Comparison of ENCODE assay signal across 18 cellular contexts in genomic region chr10:72011468-72011867, GRCh38. TPM values are rescaled to one million over a fixed set of nuclear protein-coding genes. Genes with fewer than 3 reads are reported as not detected.
A peak's percentile ranks its signal among the peaks of the same experiment; 100 is the strongest.
DNase-seq lines count a peak whose midpoint lies in the region; ATAC-seq and TF ChIP-seq lines count a peak whose summit lies in the region.
"Had no signal": no experiment of that assay in that cellular context is flagged by ENCODE, and none has a peak within 500 bp of the region (broad histone marks: within the 10 kb centered on the region; RNA-seq: fewer than 3 reads in every experiment).

No MANE protein-coding gene starts in this region.

- DNase-seq in NCI-H1092 treated with DMSO at 0.1 percent for 48 hours (lab: John Stamatoyannopoulos, UW) (peak; percentile 52), caudate nucleus (lab: John Stamatoyannopoulos, UW) (peak in 46 of 61 donors; percentile 23 to 86 (median 52)), superior temporal gyrus (ENCODE audit: extremely low spot score) (peak; percentile 93)
- no peak for DNase-seq in CD8-positive, alpha-beta T cell
- DNase-seq in natural killer cell treated with Interleukin-12 subunit alpha and Interleukin-12 subunit beta and Interleukin-15 and Interleukin-18, amount 100 ng/mL, for 72 hours (ENCODE audit: low spot score) = no peak
- DNase-seq: activated CD4-positive, alpha-beta T cell treated with anti-CD3 and anti-CD28 coated beads, Interleukin-2, amount 50 U/mL, for 48 hours; activated naive CD4-positive, alpha-beta T cell; Caco-2; MV-4-11; NCI-H2081; NCI-H524; SIG-M5; stimulated activated CD4-positive, alpha-beta T cell treated with anti-CD3 and anti-CD28 coated beads, Interleukin-15, amount 100 ng/mL, for 24 hours; stimulated activated naive B cell treated with anti-CD40 and anti-IgM and Interleukin-4, amounts not matched to agents 10 μg/mL and 1 μg/mL and 100 μg/mL, for 72 hours had no signal

- H3K4me1 Mint-ChIP-seq in nephron = peaks cover 69% of the 10 kb centered on the region
- no peaks in the 10 kb centered on the region for H3K4me1 Mint-ChIP-seq in CD8-positive, alpha-beta T cell (ENCODE audit: low read depth)
- H3K4me1 Mint-ChIP-seq in natural killer cell treated with Interleukin-12 subunit alpha and Interleukin-12 subunit beta and Interleukin-15 and Interleukin-18, amount 100 ng/mL, for 72 hours (ENCODE audit: low read depth in 2 of 2) = no peaks in the 10 kb centered on the region

- H3K27ac ChIP-seq in caudate nucleus (ENCODE audit: low read depth, low read length) = peak overlapping the region; percentile 95
- no peak overlapping the region for H3K27ac ChIP-seq in CD8-positive, alpha-beta T cell (ENCODE audit: low read depth, low read length)
- H3K27ac ChIP-seq: VCaP had no signal

- no peak for TF ChIP-seq CTCF in nephron (IDR thresholded peaks at IDR 0.05; ENCODE audit: unreplicated experiment in 3 of 3)
- TF ChIP-seq CTCF in CD8-positive, alpha-beta T cell (IDR thresholded peaks at IDR 0.05) = no peak

- CTCF ChIA-PET in CD8-positive, alpha-beta T cell (lab: Charles Lee) = no interaction called here

- peaks cover 27% of the 10 kb centered on the region for H3K36me3 Mint-ChIP-seq in nephron (ENCODE audit: low read depth)
- no peaks in the 10 kb centered on the region for H3K36me3 Mint-ChIP-seq in CD8-positive, alpha-beta T cell
- H3K36me3 Mint-ChIP-seq in natural killer cell treated with Interleukin-12 subunit alpha and Interleukin-12 subunit beta and Interleukin-15 and Interleukin-18, amount 100 ng/mL, for 72 hours = no peaks in the 10 kb centered on the region
- H3K36me3 Mint-ChIP-seq: stimulated activated naive B cell treated with anti-CD40 and anti-IgM and Interleukin-4, amounts not matched to agents 10 μg/mL and 1 μg/mL and 100 μg/mL, for 72 hours had no signal

- no peaks in the 10 kb centered on the region for H3K9me3 Mint-ChIP-seq in nephron
- H3K9me3 Mint-ChIP-seq in CD8-positive, alpha-beta T cell = no peaks in the 10 kb centered on the region
- H3K9me3 Mint-ChIP-seq in natural killer cell treated with Interleukin-12 subunit alpha and Interleukin-12 subunit beta and Interleukin-15 and Interleukin-18, amount 100 ng/mL, for 72 hours = no peaks in the 10 kb centered on the region
- H3K9me3 Mint-ChIP-seq: stimulated activated naive B cell treated with anti-CD40 and anti-IgM and Interleukin-4, amounts not matched to agents 10 μg/mL and 1 μg/mL and 100 μg/mL, for 72 hours; T-helper 1 cell treated with Interleukin-12 subunit alpha and Interleukin-12 subunit beta and Interleukin-4 antibody, amounts not matched to agents 30 μg/mL and 1 μg/mL, for 36 hours had no signal

- ATAC-seq in CD8-positive, alpha-beta T cell = no peak
- ATAC-seq in HG03139 (IDR thresholded peaks at IDR 0.05; ENCODE audit: unreplicated experiment) = no peak
- no peak for ATAC-seq in natural killer cell treated with Interleukin-12 subunit alpha and Interleukin-12 subunit beta and Interleukin-15 and Interleukin-18, amount 100 ng/mL, for 72 hours
- ATAC-seq: stimulated activated naive B cell treated with anti-CD40 and anti-IgM and Interleukin-4, amounts not matched to agents 10 μg/mL and 1 μg/mL and 100 μg/mL, for 72 hours had no signal

- no peak overlapping the region for H3K4me3 Mint-ChIP-seq in nephron
- H3K4me3 Mint-ChIP-seq in CD8-positive, alpha-beta T cell = no peak overlapping the region
- H3K4me3 Mint-ChIP-seq in natural killer cell treated with Interleukin-12 subunit alpha and Interleukin-12 subunit beta and Interleukin-15 and Interleukin-18, amount 100 ng/mL, for 72 hours = no peak overlapping the region
- H3K4me3 Mint-ChIP-seq: stimulated activated naive B cell treated with anti-CD40 and anti-IgM and Interleukin-4, amounts not matched to agents 10 μg/mL and 1 μg/mL and 100 μg/mL, for 72 hours; T-helper 1 cell treated with Interleukin-12 subunit alpha and Interleukin-12 subunit beta and Interleukin-4 antibody, amounts not matched to agents 30 μg/mL and 1 μg/mL, for 36 hours had no signal

- H3K27me3 Mint-ChIP-seq in nephron (ENCODE audit: low read depth) = no peaks in the 10 kb centered on the region
- H3K27me3 Mint-ChIP-seq in CD8-positive, alpha-beta T cell (ENCODE audit: low read depth) = no peaks in the 10 kb centered on the region
- no peaks in the 10 kb centered on the region for H3K27me3 Mint-ChIP-seq in natural killer cell treated with Interleukin-12 subunit alpha and Interleukin-12 subunit beta and Interleukin-15 and Interleukin-18, amount 100 ng/mL, for 72 hours
- H3K27me3 Mint-ChIP-seq: stimulated activated naive B cell treated with anti-CD40 and anti-IgM and Interleukin-4, amounts not matched to agents 10 μg/mL and 1 μg/mL and 100 μg/mL, for 72 hours had no signal

- intact Hi-C loops in CD8-positive, alpha-beta T cell (cut with DNase I, micrococcal nuclease) = no loop called here

- no peaks in the 10 kb centered on the region for H3K27me3 ChIP-seq in CD8-positive, alpha-beta T cell (ENCODE audit: insufficient read depth, low read length)

- no peaks in the 10 kb centered on the region for H3K9me3 ChIP-seq in CD8-positive, alpha-beta T cell (ENCODE audit: low read length)
- H3K9me3 ChIP-seq: Caco-2 had no signal

- no peak overlapping the region for H3K4me3 ChIP-seq in CD8-positive, alpha-beta T cell (ENCODE audit: low read depth, low read length)

- peak overlapping the region in 2 of 3 experiments; percentile 99 to 100 for H3K27ac Mint-ChIP-seq in nephron
- H3K27ac Mint-ChIP-seq in CD8-positive, alpha-beta T cell = no peak overlapping the region
- H3K27ac Mint-ChIP-seq in natural killer cell treated with Interleukin-12 subunit alpha and Interleukin-12 subunit beta and Interleukin-15 and Interleukin-18, amount 100 ng/mL, for 72 hours = no peak overlapping the region
- H3K27ac Mint-ChIP-seq: T-helper 1 cell treated with Interleukin-12 subunit alpha and Interleukin-12 subunit beta and Interleukin-4 antibody, amounts not matched to agents 30 μg/mL and 1 μg/mL, for 36 hours had no signal

- no peaks in the 10 kb centered on the region for H3K36me3 ChIP-seq in CD8-positive, alpha-beta T cell (ENCODE audit: insufficient read depth, low read length)

- POLR2A ChIA-PET in CD8-positive, alpha-beta T cell (lab: Charles Lee) = no interaction called here

- no peaks in the 10 kb centered on the region for H3K4me1 ChIP-seq in CD8-positive, alpha-beta T cell (ENCODE audit: insufficient read depth, low read length)

RNA-seq across cellular contexts. Expression of gene CHST3, which starts 47.3 kb away (rescaled TPM):
- not detected for total RNA-seq in CD8-positive, alpha-beta T cell
- total RNA-seq in natural killer cell treated with Interleukin-12 subunit alpha and Interleukin-12 subunit beta and Interleukin-15 and Interleukin-18, amount 100 ng/mL, for 72 hours = not detected

Comparison
In these comparisons a context has a peak if more than half of its experiments do, and no peak if none do; other contexts are left out.
1. DNase-seq: peak in NCI-H1092 treated with DMSO at 0.1 percent for 48 hours (single experiment), caudate nucleus (46 of 61) and superior temporal gyrus (single experiment); none in CD8-positive, alpha-beta T cell (0 of 7) and natural killer cell treated with Interleukin-12 subunit alpha and Interleukin-12 subunit beta and Interleukin-15 and Interleukin-18, amount 100 ng/mL, for 72 hours (single experiment).
2. H3K27ac Mint-ChIP-seq: peak in nephron (2 of 3); none in CD8-positive, alpha-beta T cell (single experiment) and natural killer cell treated with Interleukin-12 subunit alpha and Interleukin-12 subunit beta and Interleukin-15 and Interleukin-18, amount 100 ng/mL, for 72 hours (0 of 2).